Comparison of ENCODE assay signal across 17 cellular contexts in genomic region chr18:13388586-13389490, GRCh38.
DNase-seq lines count a peak whose midpoint lies in the region; ATAC-seq and TF ChIP-seq lines count a peak whose summit lies in the region.
"Had no signal": no experiment of that assay in that cellular context is flagged by ENCODE, and none has a peak within 500 bp of the region (broad histone marks: within the 10 kb centered on the region; RNA-seq: fewer than 3 reads in every experiment).

No MANE protein-coding gene starts in this region.

- H2AFZ ChIP-seq in HCT116 (ENCODE audit: low read depth, low read length, poor library complexity, severe bottlenecking): no peak overlapping the region

- CTCF ChIA-PET in HCT116 (lab: Charles Lee): no interaction called here

- H3K9me3 ChIP-seq in BLaER1: no peaks in the 10 kb centered on the region
- H3K9me3 ChIP-seq in HCT116 (ENCODE audit: control insufficient read depth in 1 of 2, insufficient read depth in 1 of 2, low read depth in 1 of 2, low read length in 2 of 2): no peaks in the 10 kb centered on the region
- no peaks in the 10 kb centered on the region for H3K9me3 ChIP-seq in gastroesophageal sphincter
- H3K9me3 ChIP-seq: neutrophil had no signal

- ATAC-seq in HCT116 (0 out of 2 replicates have a peak, but pooled peaks have one; percentile 14), gastroesophageal sphincter (peak; percentile 4), HG02623 (IDR thresholded peaks at IDR 0.05; ENCODE audit: unreplicated experiment) (no peak), HG03354 (IDR thresholded peaks at IDR 0.05; ENCODE audit: poor library complexity, severe bottlenecking, unreplicated experiment) (no peak), omental fat pad (ENCODE audit: low FRiP score) (no peak)
- ATAC-seq: K562 had no signal

- H4K20me1 ChIP-seq in BLaER1 (peaks cover 94% of the 10 kb centered on the region), HCT116 (ENCODE audit: insufficient read depth) (no peaks in the 10 kb centered on the region)

- intact Hi-C loops in HCT116 (cut with micrococcal nuclease): no loop called here

- H3K4me1 Mint-ChIP-seq in nephron: peaks cover 20% of the 10 kb centered on the region

- no peaks in the 10 kb centered on the region for H3K79me2 ChIP-seq in HCT116 (ENCODE audit: insufficient read depth, low read length)

- H3K9me2 ChIP-seq in HCT116 (ENCODE audit: insufficient read depth): no peaks in the 10 kb centered on the region

- H3K4me3 Mint-ChIP-seq in nephron: no peak overlapping the region
- H3K4me3 Mint-ChIP-seq: activated T-cell treated with anti-CD3 and anti-CD28 coated beads, Interleukin-2, amount 50 U/mL, for 4 hours; stimulated activated naive CD8-positive, alpha-beta T cell treated with anti-CD3 and anti-CD28 coated beads, Interleukin-15, Interleukin-2, amounts not matched to agents 100 ng/mL and 50 ng/mL, for 24 hours had no signal

- peak overlapping the region; percentile 68 for H3K27ac ChIP-seq in BLaER1
- no peak overlapping the region for H3K27ac ChIP-seq in HCT116 (ENCODE audit: low read depth, low read length)
- peak overlapping the region in 3 of 4 donors; percentile 45 to 58 (median 55) for H3K27ac ChIP-seq in gastroesophageal sphincter
- H3K27ac ChIP-seq: dorsolateral prefrontal cortex, neutrophil had no signal

- no peak for DNase-seq in HCT116 (ENCODE audit: low read depth, low spot score)
- DNase-seq in NK-92 (lab: John Stamatoyannopoulos, UW; ENCODE audit: unreplicated experiment): no peak
- no peak for DNase-seq in omental fat pad (ENCODE audit: low spot score)
- DNase-seq: activated T-cell treated with anti-CD3 and anti-CD28 coated beads, Interleukin-2, amount 50 U/mL, for 4 hours; H7; midbrain; NCI-H187; retina had no signal

- H3K9me3 Mint-ChIP-seq in nephron: no peaks in the 10 kb centered on the region
- H3K9me3 Mint-ChIP-seq: activated T-cell treated with anti-CD3 and anti-CD28 coated beads, Interleukin-2, amount 50 U/mL, for 4 hours had no signal

- TF ChIP-seq EP300 in gastroesophageal sphincter (IDR thresholded peaks at IDR 0.05): no peak

- peak overlapping the region; percentile 8 to 62 (median 26) for H3K27ac Mint-ChIP-seq in nephron
- H3K27ac Mint-ChIP-seq: stimulated activated naive CD8-positive, alpha-beta T cell treated with anti-CD3 and anti-CD28 coated beads, Interleukin-15, Interleukin-2, amounts not matched to agents 100 ng/mL and 50 ng/mL, for 24 hours had no signal

- peak overlapping the region; percentile 82 for H3K4me2 ChIP-seq in BLaER1
- H3K4me2 ChIP-seq in HCT116 (ENCODE audit: low read length): no peak overlapping the region

- no peak for TF ChIP-seq RAD21 in HCT116 (IDR thresholded peaks at IDR 0.05; ENCODE audit: low read depth)

- H3K9ac ChIP-seq in BLaER1 (peak overlapping the region; percentile 28; the same call in 1 of the 2 replicates), HCT116 (ENCODE audit: low read length) (no peak overlapping the region)

- RAD21 ChIA-PET in HCT116 (lab: Charles Lee; ENCODE audit: low non-redundant PET in 1 of 2, low total read pairs in 2 of 2, uncharacterized antibody in 2 of 2, unreplicated experiment in 2 of 2): no interaction called here

- H3K27me3 ChIP-seq in BLaER1: no peaks in the 10 kb centered on the region
- 0 out of 2 replicates have a peak, but pooled peaks cover 8% of the 10 kb centered on the region for H3K27me3 ChIP-seq in HCT116 (ENCODE audit: insufficient read depth, low read length)
- no peaks in the 10 kb centered on the region for H3K27me3 ChIP-seq in gastroesophageal sphincter
- H3K27me3 ChIP-seq: dorsolateral prefrontal cortex, neutrophil had no signal

- no TSS peak for BruUV-seq in HCT116 (replicated peaks; lab: Mats Ljungman, UMichigan)

- H3K4me3 ChIP-seq in BLaER1: no peak overlapping the region
- H3K4me3 ChIP-seq in HCT116 (replicated peaks in 1 of 2; ENCODE audit: low read depth in 1 of 2, low read length in 2 of 2): no peak overlapping the region
- no peak overlapping the region for H3K4me3 ChIP-seq in gastroesophageal sphincter
- H3K4me3 ChIP-seq: dorsolateral prefrontal cortex, K562 had no signal

- peaks cover 71% of the 10 kb centered on the region for H3K4me1 ChIP-seq in BLaER1
- no peaks in the 10 kb centered on the region for H3K4me1 ChIP-seq in HCT116 (ENCODE audit: control insufficient read depth in 1 of 2, insufficient read depth in 2 of 2, low read length in 2 of 2)
- peaks cover 0 to 53% (median 12%) of the 10 kb centered on the region in 3 donors for H3K4me1 ChIP-seq in gastroesophageal sphincter

- H3K36me3 Mint-ChIP-seq in nephron (ENCODE audit: low read depth): no peaks in the 10 kb centered on the region

- peaks cover 5% of the 10 kb centered on the region for H3K27me3 Mint-ChIP-seq in nephron (ENCODE audit: low read depth)
- H3K27me3 Mint-ChIP-seq: stimulated activated naive CD8-positive, alpha-beta T cell treated with anti-CD3 and anti-CD28 coated beads, Interleukin-15, Interleukin-2, amounts not matched to agents 100 ng/mL and 50 ng/mL, for 24 hours had no signal

- WGBS in gastroesophageal sphincter (ENCODE audit: low coverage in 1 of 2), 2 donors: 100% methylated on average over 3 of the region's 25 CpGs; no CpG with 5 or more reads in 1 of the 2 donors

- no peak for TF ChIP-seq CTCF in HCT116 (IDR thresholded peaks at IDR 0.05 in 2 of 3, conservative IDR thresholded peaks at IDR 0.05 in 1 of 3; ENCODE audit: borderline replicate concordance in 1 of 3, insufficient read depth in 1 of 3, low read depth in 2 of 3, low read length in 2 of 3)
- no peak for TF ChIP-seq CTCF in gastroesophageal sphincter (IDR thresholded peaks at IDR 0.05)
- TF ChIP-seq CTCF in nephron (IDR thresholded peaks at IDR 0.05; ENCODE audit: unreplicated experiment in 3 of 3): no peak
- no peak for TF ChIP-seq CTCF in omental fat pad (IDR thresholded peaks at IDR 0.05)

- TF ChIP-seq POLR2A in HCT116 (IDR thresholded peaks at IDR 0.05; ENCODE audit: borderline replicate concordance, extremely low read depth, insufficient read depth, insufficient read length): no peak
- TF ChIP-seq POLR2A in gastroesophageal sphincter (IDR thresholded peaks at IDR 0.05): no peak

- POLR2A ChIA-PET in HCT116 (lab: Charles Lee): no interaction called here

- H3K36me3 ChIP-seq in BLaER1: peaks cover 68% of the 10 kb centered on the region
- no peaks in the 10 kb centered on the region for H3K36me3 ChIP-seq in HCT116 (ENCODE audit: control insufficient read depth in 1 of 2, insufficient read depth in 2 of 2, low read length in 2 of 2)
- peaks cover 0 to 12% of the 10 kb centered on the region in 2 donors for H3K36me3 ChIP-seq in gastroesophageal sphincter
- H3K36me3 ChIP-seq: neutrophil had no signal

TF ChIP-seq in HCT116, 20 proteins besides CTCF, POLR2A, EP300 and RAD21 (continues in another document):
- TF ChIP-seq ZFX (IDR thresholded peaks at IDR 0.05) (no peak), ZBTB33 (IDR thresholded peaks at IDR 0.05; ENCODE audit: extremely low read depth, insufficient replicate concordance, low read length) (no peak), CBX3 (IDR thresholded peaks at IDR 0.05; ENCODE audit: low read depth) (no peak), SIN3A (IDR thresholded peaks at IDR 0.05; ENCODE audit: low read depth) (no peak), ELF1 (IDR thresholded peaks at IDR 0.05; ENCODE audit: borderline replicate concordance, low read depth) (no peak), POLR2AphosphoS5 (IDR thresholded peaks at IDR 0.05; ENCODE audit: low read depth, low read length) (no peak), JUND (IDR thresholded peaks at IDR 0.05) (no peak), MAX (IDR thresholded peaks at IDR 0.05) (no peak), SRF (IDR thresholded peaks at IDR 0.05; ENCODE audit: low read depth) (no peak), REST (IDR thresholded peaks at IDR 0.05; ENCODE audit: low read depth) (no peak)

Comparison
In these comparisons a context has a peak if more than half of its experiments do, and no peak if none do; other contexts are left out.
1. ATAC-seq: peak in HCT116 (single experiment) and gastroesophageal sphincter (single experiment); none in HG02623 (single experiment), HG03354 (single experiment) and omental fat pad (single experiment).